In the genomic region with DNA sequence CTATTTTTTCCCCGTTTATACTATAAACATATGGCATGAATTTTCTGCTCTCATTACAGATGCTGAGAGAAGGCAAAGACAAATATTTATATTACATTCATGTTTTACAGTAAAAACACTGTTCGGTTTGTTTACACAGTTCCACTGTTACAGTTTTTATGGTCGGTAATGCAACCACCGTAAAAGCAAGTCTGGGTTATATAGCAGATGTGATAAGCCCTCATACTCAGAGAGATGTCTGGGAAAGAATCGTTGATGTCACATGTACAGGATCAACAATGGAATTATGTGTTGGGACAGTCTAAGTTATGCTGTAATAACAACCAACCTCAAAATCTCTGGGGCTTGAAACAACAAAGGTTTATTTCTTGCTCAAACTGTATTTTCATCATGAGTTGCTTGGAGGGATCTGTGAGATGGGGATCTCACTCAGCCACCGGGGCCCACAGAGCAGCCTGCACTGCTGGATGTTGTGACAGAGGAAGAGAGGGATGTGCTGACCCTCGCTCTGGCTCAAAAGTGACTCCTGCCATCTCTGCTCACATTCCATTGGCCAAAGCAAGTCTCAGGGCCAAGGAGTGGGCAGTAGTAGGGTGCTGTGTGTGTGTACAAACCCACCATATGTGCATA, we compare ENCODE assay signal across 1 cellular context.
TF ChIP-seq lines count a peak whose summit lies in the region.

No MANE protein-coding gene starts in this region.

TF ChIP-seq in HEK293, 187 proteins besides CTCF, POLR2A, EP300 and RAD21 (continued from another document and continues in another):
- TF ChIP-seq, protein P1, sequence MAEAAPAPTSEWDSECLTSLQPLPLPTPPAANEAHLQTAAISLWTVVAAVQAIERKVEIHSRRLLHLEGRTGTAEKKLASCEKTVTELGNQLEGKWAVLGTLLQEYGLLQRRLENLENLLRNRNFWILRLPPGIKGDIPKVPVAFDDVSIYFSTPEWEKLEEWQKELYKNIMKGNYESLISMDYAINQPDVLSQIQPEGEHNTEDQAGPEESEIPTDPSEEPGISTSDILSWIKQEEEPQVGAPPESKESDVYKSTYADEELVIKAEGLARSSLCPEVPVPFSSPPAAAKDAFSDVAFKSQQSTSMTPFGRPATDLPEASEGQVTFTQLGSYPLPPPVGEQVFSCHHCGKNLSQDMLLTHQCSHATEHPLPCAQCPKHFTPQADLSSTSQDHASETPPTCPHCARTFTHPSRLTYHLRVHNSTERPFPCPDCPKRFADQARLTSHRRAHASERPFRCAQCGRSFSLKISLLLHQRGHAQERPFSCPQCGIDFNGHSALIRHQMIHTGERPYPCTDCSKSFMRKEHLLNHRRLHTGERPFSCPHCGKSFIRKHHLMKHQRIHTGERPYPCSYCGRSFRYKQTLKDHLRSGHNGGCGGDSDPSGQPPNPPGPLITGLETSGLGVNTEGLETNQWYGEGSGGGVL (tag by site-specific recombination; IDR thresholded peaks at IDR 0.05) = peak; percentile 43; the same call in 1 of the 2 replicates
- no peak; the same call in 1 of the 2 replicates for TF ChIP-seq ZNF121 (tag by site-specific recombination; IDR thresholded peaks at IDR 0.05)
- TF ChIP-seq ZNF157 (tag by site-specific recombination; IDR thresholded peaks at IDR 0.05) = no peak
- no peak for TF ChIP-seq GLI4 (tag by site-specific recombination; IDR thresholded peaks at IDR 0.05)
- no peak for TF ChIP-seq ZNF521 (tag by site-specific recombination; IDR thresholded peaks at IDR 0.05)
- no peak for TF ChIP-seq MYNN (tag by site-specific recombination; IDR thresholded peaks at IDR 0.05; ENCODE audit: borderline replicate concordance)
- TF ChIP-seq KLF8 (tag by site-specific recombination; IDR thresholded peaks at IDR 0.05) = 0 out of 2 replicates have a peak, but pooled peaks have one; percentile 27
- TF ChIP-seq RBAK (tag by site-specific recombination; IDR thresholded peaks at IDR 0.05) = no peak
- no peak; the same call in 1 of the 2 replicates for TF ChIP-seq ZNF341 (tag by site-specific recombination; IDR thresholded peaks at IDR 0.05; ENCODE audit: low read depth)
- TF ChIP-seq, protein P2, sequence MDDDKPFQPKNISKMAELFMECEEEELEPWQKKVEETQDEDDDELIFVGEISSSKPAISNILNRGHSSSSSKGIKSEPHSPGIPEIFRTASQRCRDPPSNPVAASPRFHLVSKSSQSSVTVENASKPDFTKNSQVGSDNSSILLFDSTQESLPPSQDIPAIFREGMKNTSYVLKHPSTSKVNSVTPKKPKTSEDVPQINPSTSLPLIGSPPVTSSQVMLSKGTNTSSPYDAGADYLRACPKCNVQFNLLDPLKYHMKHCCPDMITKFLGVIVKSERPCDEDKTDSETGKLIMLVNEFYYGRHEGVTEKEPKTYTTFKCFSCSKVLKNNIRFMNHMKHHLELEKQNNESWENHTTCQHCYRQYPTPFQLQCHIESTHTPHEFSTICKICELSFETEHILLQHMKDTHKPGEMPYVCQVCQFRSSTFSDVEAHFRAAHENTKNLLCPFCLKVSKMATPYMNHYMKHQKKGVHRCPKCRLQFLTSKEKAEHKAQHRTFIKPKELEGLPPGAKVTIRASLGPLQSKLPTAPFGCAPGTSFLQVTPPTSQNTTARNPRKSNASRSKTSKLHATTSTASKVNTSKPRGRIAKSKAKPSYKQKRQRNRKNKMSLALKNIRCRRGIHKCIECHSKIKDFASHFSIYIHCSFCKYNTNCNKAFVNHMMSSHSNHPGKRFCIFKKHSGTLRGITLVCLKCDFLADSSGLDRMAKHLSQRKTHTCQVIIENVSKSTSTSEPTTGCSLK (tag by site-specific recombination; IDR thresholded peaks at IDR 0.05) = no peak
- no peak for TF ChIP-seq ZNF571 (tag by site-specific recombination; IDR thresholded peaks at IDR 0.05)
- TF ChIP-seq, protein P3, sequence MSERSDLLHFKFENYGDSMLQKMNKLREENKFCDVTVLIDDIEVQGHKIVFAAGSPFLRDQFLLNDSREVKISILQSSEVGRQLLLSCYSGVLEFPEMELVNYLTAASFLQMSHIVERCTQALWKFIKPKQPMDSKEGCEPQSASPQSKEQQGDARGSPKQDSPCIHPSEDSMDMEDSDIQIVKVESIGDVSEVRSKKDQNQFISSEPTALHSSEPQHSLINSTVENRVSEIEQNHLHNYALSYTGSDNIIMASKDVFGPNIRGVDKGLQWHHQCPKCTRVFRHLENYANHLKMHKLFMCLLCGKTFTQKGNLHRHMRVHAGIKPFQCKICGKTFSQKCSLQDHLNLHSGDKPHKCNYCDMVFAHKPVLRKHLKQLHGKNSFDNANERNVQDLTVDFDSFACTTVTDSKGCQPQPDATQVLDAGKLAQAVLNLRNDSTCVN (tag by site-specific recombination; optimal IDR thresholded peaks at IDR 0.05) = no peak
- no peak for TF ChIP-seq ZNF624 (tag by site-specific recombination; IDR thresholded peaks at IDR 0.05)
- TF ChIP-seq ZFP37 (tag by site-specific recombination; IDR thresholded peaks at IDR 0.05) = no peak
- TF ChIP-seq ZNF155 (tag by site-specific recombination; IDR thresholded peaks at IDR 0.05) = no peak
- TF ChIP-seq, protein P4, sequence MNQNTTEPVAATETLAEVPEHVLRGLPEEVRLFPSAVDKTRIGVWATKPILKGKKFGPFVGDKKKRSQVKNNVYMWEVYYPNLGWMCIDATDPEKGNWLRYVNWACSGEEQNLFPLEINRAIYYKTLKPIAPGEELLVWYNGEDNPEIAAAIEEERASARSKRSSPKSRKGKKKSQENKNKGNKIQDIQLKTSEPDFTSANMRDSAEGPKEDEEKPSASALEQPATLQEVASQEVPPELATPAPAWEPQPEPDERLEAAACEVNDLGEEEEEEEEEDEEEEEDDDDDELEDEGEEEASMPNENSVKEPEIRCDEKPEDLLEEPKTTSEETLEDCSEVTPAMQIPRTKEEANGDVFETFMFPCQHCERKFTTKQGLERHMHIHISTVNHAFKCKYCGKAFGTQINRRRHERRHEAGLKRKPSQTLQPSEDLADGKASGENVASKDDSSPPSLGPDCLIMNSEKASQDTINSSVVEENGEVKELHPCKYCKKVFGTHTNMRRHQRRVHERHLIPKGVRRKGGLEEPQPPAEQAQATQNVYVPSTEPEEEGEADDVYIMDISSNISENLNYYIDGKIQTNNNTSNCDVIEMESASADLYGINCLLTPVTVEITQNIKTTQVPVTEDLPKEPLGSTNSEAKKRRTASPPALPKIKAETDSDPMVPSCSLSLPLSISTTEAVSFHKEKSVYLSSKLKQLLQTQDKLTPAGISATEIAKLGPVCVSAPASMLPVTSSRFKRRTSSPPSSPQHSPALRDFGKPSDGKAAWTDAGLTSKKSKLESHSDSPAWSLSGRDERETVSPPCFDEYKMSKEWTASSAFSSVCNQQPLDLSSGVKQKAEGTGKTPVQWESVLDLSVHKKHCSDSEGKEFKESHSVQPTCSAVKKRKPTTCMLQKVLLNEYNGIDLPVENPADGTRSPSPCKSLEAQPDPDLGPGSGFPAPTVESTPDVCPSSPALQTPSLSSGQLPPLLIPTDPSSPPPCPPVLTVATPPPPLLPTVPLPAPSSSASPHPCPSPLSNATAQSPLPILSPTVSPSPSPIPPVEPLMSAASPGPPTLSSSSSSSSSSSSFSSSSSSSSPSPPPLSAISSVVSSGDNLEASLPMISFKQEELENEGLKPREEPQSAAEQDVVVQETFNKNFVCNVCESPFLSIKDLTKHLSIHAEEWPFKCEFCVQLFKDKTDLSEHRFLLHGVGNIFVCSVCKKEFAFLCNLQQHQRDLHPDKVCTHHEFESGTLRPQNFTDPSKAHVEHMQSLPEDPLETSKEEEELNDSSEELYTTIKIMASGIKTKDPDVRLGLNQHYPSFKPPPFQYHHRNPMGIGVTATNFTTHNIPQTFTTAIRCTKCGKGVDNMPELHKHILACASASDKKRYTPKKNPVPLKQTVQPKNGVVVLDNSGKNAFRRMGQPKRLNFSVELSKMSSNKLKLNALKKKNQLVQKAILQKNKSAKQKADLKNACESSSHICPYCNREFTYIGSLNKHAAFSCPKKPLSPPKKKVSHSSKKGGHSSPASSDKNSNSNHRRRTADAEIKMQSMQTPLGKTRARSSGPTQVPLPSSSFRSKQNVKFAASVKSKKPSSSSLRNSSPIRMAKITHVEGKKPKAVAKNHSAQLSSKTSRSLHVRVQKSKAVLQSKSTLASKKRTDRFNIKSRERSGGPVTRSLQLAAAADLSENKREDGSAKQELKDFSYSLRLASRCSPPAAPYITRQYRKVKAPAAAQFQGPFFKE (tag by site-specific recombination; IDR thresholded peaks at IDR 0.05; ENCODE audit: borderline replicate concordance) = no peak
- TF ChIP-seq SCRT2 (tag by site-specific recombination; IDR thresholded peaks at IDR 0.05) = peak; percentile 38; the same call in 1 of the 2 replicates
- TF ChIP-seq ZNF707 (tag by site-specific recombination; IDR thresholded peaks at IDR 0.05) = no peak
- no peak for TF ChIP-seq EGR2 (tag by site-specific recombination; IDR thresholded peaks at IDR 0.05; ENCODE audit: low read depth)
- no peak for TF ChIP-seq YY1 (tag by site-specific recombination; IDR thresholded peaks at IDR 0.05)
- TF ChIP-seq, protein P5, sequence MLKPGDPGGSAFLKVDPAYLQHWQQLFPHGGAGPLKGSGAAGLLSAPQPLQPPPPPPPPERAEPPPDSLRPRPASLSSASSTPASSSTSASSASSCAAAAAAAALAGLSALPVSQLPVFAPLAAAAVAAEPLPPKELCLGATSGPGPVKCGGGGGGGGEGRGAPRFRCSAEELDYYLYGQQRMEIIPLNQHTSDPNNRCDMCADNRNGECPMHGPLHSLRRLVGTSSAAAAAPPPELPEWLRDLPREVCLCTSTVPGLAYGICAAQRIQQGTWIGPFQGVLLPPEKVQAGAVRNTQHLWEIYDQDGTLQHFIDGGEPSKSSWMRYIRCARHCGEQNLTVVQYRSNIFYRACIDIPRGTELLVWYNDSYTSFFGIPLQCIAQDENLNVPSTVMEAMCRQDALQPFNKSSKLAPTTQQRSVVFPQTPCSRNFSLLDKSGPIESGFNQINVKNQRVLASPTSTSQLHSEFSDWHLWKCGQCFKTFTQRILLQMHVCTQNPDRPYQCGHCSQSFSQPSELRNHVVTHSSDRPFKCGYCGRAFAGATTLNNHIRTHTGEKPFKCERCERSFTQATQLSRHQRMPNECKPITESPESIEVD (tag by site-specific recombination; IDR thresholded peaks at IDR 0.05) = peak; percentile 99
- TF ChIP-seq ZNF335 (tag by site-specific recombination; conservative IDR thresholded peaks at IDR 0.05) = peak; percentile 71; the same call in 1 of the 2 replicates
- TF ChIP-seq, protein P6, sequence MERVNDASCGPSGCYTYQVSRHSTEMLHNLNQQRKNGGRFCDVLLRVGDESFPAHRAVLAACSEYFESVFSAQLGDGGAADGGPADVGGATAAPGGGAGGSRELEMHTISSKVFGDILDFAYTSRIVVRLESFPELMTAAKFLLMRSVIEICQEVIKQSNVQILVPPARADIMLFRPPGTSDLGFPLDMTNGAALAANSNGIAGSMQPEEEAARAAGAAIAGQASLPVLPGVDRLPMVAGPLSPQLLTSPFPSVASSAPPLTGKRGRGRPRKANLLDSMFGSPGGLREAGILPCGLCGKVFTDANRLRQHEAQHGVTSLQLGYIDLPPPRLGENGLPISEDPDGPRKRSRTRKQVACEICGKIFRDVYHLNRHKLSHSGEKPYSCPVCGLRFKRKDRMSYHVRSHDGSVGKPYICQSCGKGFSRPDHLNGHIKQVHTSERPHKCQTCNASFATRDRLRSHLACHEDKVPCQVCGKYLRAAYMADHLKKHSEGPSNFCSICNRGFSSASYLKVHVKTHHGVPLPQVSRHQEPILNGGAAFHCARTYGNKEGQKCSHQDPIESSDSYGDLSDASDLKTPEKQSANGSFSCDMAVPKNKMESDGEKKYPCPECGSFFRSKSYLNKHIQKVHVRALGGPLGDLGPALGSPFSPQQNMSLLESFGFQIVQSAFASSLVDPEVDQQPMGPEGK (tag by site-specific recombination; IDR thresholded peaks at IDR 0.05) = no peak
- TF ChIP-seq OVOL3 (tag by site-specific recombination; IDR thresholded peaks at IDR 0.05) = peak; percentile 95
- no peak for TF ChIP-seq ZNF239 (tag by site-specific recombination; IDR thresholded peaks at IDR 0.05)
- TF ChIP-seq ZNF610 (tag by site-specific recombination; IDR thresholded peaks at IDR 0.05; ENCODE audit: borderline replicate concordance) = 0 out of 2 replicates have a peak, but pooled peaks have one; percentile 56
- TF ChIP-seq ZNF785 (tag by site-specific recombination; IDR thresholded peaks at IDR 0.05) = no peak
- TF ChIP-seq ZNF76 (tag by site-specific recombination; IDR thresholded peaks at IDR 0.05; ENCODE audit: borderline replicate concordance, low read depth) = peak; percentile 59; the same call in 1 of the 2 replicates
- TF ChIP-seq, protein P7, sequence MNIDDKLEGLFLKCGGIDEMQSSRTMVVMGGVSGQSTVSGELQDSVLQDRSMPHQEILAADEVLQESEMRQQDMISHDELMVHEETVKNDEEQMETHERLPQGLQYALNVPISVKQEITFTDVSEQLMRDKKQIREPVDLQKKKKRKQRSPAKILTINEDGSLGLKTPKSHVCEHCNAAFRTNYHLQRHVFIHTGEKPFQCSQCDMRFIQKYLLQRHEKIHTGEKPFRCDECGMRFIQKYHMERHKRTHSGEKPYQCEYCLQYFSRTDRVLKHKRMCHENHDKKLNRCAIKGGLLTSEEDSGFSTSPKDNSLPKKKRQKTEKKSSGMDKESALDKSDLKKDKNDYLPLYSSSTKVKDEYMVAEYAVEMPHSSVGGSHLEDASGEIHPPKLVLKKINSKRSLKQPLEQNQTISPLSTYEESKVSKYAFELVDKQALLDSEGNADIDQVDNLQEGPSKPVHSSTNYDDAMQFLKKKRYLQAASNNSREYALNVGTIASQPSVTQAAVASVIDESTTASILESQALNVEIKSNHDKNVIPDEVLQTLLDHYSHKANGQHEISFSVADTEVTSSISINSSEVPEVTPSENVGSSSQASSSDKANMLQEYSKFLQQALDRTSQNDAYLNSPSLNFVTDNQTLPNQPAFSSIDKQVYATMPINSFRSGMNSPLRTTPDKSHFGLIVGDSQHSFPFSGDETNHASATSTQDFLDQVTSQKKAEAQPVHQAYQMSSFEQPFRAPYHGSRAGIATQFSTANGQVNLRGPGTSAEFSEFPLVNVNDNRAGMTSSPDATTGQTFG (tag by site-specific recombination; IDR thresholded peaks at IDR 0.05; ENCODE audit: borderline replicate concordance) = no peak
- TF ChIP-seq, protein P8, sequence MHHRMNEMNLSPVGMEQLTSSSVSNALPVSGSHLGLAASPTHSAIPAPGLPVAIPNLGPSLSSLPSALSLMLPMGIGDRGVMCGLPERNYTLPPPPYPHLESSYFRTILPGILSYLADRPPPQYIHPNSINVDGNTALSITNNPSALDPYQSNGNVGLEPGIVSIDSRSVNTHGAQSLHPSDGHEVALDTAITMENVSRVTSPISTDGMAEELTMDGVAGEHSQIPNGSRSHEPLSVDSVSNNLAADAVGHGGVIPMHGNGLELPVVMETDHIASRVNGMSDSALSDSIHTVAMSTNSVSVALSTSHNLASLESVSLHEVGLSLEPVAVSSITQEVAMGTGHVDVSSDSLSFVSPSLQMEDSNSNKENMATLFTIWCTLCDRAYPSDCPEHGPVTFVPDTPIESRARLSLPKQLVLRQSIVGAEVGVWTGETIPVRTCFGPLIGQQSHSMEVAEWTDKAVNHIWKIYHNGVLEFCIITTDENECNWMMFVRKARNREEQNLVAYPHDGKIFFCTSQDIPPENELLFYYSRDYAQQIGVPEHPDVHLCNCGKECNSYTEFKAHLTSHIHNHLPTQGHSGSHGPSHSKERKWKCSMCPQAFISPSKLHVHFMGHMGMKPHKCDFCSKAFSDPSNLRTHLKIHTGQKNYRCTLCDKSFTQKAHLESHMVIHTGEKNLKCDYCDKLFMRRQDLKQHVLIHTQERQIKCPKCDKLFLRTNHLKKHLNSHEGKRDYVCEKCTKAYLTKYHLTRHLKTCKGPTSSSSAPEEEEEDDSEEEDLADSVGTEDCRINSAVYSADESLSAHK (tag by site-specific recombination; IDR thresholded peaks at IDR 0.05) = peak; percentile 84
- TF ChIP-seq TCF7L2 (IDR thresholded peaks at IDR 0.05; ENCODE audit: borderline replicate concordance, low read depth, low read length) = no peak
